Comparison of ENCODE assay signal across 6 cellular contexts in the genomic region with DNA sequence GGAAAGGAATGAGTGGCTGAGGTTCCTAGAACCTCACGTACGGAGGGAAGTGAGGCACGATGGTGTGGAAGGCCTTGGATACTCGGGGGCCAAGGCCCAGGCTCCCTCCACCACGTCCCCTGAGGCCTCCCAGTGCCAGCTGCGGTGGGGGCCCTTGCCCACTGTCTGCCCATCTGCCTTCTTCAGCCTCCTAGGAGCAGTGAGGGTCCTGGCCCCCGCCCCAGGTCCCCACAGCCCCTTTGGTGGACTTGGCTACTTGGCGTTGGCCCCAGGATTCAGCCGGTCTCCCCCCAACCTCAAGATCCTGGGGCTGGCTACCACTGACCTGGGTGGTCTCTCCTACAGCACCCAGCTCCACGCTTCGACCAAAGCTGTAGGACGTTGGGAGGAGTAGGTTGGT.
"Had no signal": no experiment of that assay in that cellular context is flagged by ENCODE, and none has a peak within 500 bp of the region (broad histone marks: within the 10 kb centered on the region; RNA-seq: fewer than 3 reads in every experiment).

No MANE protein-coding gene starts in this region.

- ATAC-seq: K562 had no signal

- DNase-seq: GOT3, H7, HCEC 1CT, IMR-90, KG1 had no signal

- H3K4me3 ChIP-seq: K562 had no signal
